Comparison of ENCODE assay signal across 19 cellular contexts in genomic region chr12:89059721-89060120, GRCh38.
DNase-seq lines count a peak whose midpoint lies in the region; TF ChIP-seq lines count a peak whose summit lies in the region.
"Had no signal": no experiment of that assay in that cellular context is flagged by ENCODE, and none has a peak within 500 bp of the region (broad histone marks: within the 10 kb centered on the region; RNA-seq: fewer than 3 reads in every experiment).

No MANE protein-coding gene starts in this region.

- H3K36me3 ChIP-seq in Caco-2 (ENCODE audit: control insufficient read depth, insufficient read depth, low read length) (no peaks in the 10 kb centered on the region), esophagus squamous epithelium (no peaks in the 10 kb centered on the region)
- H3K36me3 ChIP-seq: suprapubic skin had no signal

- intact Hi-C loops in Caco-2 (cut with micrococcal nuclease; ENCODE audit: unreplicated experiment) (loop anchor here (2.0 to 10.0 kb wide), 3 partner anchors 27 to 293 kb away; partner anchors contain the start of gene DUSP6), esophagus squamous epithelium (cut with DNase I) (loop anchor here (5.0 kb wide), 1 partner anchor 403 kb away; no protein-coding TSS in a partner anchor)

- peaks cover 30% of the 10 kb centered on the region for H3K4me1 ChIP-seq in Caco-2
- H3K4me1 ChIP-seq in esophagus squamous epithelium = no peaks in the 10 kb centered on the region
- H3K4me1 ChIP-seq: suprapubic skin had no signal

- CTCF ChIA-PET in Caco-2 (lab: Charles Lee) = no interaction called here

- no peak overlapping the region for H3K4me3 ChIP-seq in Caco-2 (ENCODE audit: low read depth, low read length)
- no peak overlapping the region for H3K4me3 ChIP-seq in esophagus squamous epithelium
- H3K4me3 ChIP-seq: skin epidermis, suprapubic skin had no signal

- BruUV-seq in Caco-2 (replicated peaks; lab: Mats Ljungman, UMichigan) = no TSS peak

- H3K9me3 ChIP-seq in Caco-2 = no peaks in the 10 kb centered on the region
- H3K9me3 ChIP-seq in esophagus squamous epithelium = no peaks in the 10 kb centered on the region
- H3K9me3 ChIP-seq: suprapubic skin had no signal

- POLR2A ChIA-PET in Caco-2 (lab: Charles Lee) = interaction anchor here (1.5 kb wide), 1 partner anchor 293 kb away, joined by 6 read pairs; the partner anchor contains the start of gene DUSP6

- H3K9me3 Mint-ChIP-seq in Caco-2 (ENCODE audit: unreplicated experiment) (no peaks in the 10 kb centered on the region), progenitor cell of endocrine pancreas (ENCODE audit: low read depth) (no peaks in the 10 kb centered on the region)

- H3K27me3 Mint-ChIP-seq in Caco-2 (ENCODE audit: insufficient read depth, unreplicated experiment) = no peaks in the 10 kb centered on the region
- no peaks in the 10 kb centered on the region for H3K27me3 Mint-ChIP-seq in progenitor cell of endocrine pancreas
- H3K27me3 Mint-ChIP-seq: activated CD4-positive, alpha-beta T cell treated with anti-CD3 and anti-CD28 coated beads, Interleukin-2, amount 10 ng/mL, durations not matched to agents 24 days and 14 days had no signal

- DNase-seq in Caco-2 (no peak), NCI-H69 (lab: John Stamatoyannopoulos, UW) (peak; percentile 78), kidney tubule cell (ENCODE audit: low spot score) (peak; percentile 59), progenitor cell of endocrine pancreas (ENCODE audit: low spot score, unreplicated experiment) (no peak), esophagus squamous epithelium (lab: John Stamatoyannopoulos, UW) (no peak), COLO829 (ENCODE audit: low spot score) (no peak)
- no peak for DNase-seq in stimulated activated naive CD4-positive, alpha-beta T cell (lab: John Stamatoyannopoulos, UW)
- DNase-seq: activated CD4-positive, alpha-beta T cell treated with anti-CD3 and anti-CD28 coated beads, Interleukin-2, amount 10 ng/mL, durations not matched to agents 24 days and 14 days; activated CD8-positive, alpha-beta memory T cell treated with anti-CD3 and anti-CD28 coated beads, Interleukin-2, amount 50 U/mL, for 48 hours; activated naive CD4-positive, alpha-beta T cell; amygdala; C1 segment of cervical spinal cord; DMS79; kidney glomerular epithelial cell; NCI-H1105 treated with DMSO at 0.1 percent for 48 hours; NCI-H2171 treated with DMSO at 0.1 percent for 48 hours; NK-92 treated with Interleukin-12 subunit alpha and Interleukin-12 subunit beta, amount 100 ng/mL, for 24 hours had no signal

- no peak for TF ChIP-seq CTCF in Caco-2 (IDR thresholded peaks at IDR 0.05; ENCODE audit: insufficient read depth in 1 of 2, low read depth in 1 of 2, low read length in 1 of 2, severe bottlenecking in 1 of 2, unreplicated experiment in 1 of 2)
- TF ChIP-seq CTCF in progenitor cell of endocrine pancreas (IDR thresholded peaks at IDR 0.05; ENCODE audit: unreplicated experiment) = no peak
- TF ChIP-seq CTCF in esophagus squamous epithelium (IDR thresholded peaks at IDR 0.05) = no peak

- TF ChIP-seq POLR2A in esophagus squamous epithelium (IDR thresholded peaks at IDR 0.05) = no peak

- H3K36me3 Mint-ChIP-seq in Caco-2 (ENCODE audit: insufficient read depth, unreplicated experiment) (no peaks in the 10 kb centered on the region), progenitor cell of endocrine pancreas (ENCODE audit: insufficient read depth) (no peaks in the 10 kb centered on the region)

- WGBS in esophagus squamous epithelium, 2 donors = 50 to 61% methylated on average over 4 to 5 of the region's 5 CpGs

- no peaks in the 10 kb centered on the region for H3K27me3 ChIP-seq in Caco-2 (replicated peaks; ENCODE audit: control insufficient read depth, insufficient read depth, low read length)
- no peaks in the 10 kb centered on the region for H3K27me3 ChIP-seq in esophagus squamous epithelium
- H3K27me3 ChIP-seq: suprapubic skin had no signal

- peaks cover 29% of the 10 kb centered on the region for H3K4me1 Mint-ChIP-seq in Caco-2 (ENCODE audit: low read depth, unreplicated experiment)
- peaks cover 21% of the 10 kb centered on the region for H3K4me1 Mint-ChIP-seq in progenitor cell of endocrine pancreas (ENCODE audit: low read depth)

- H3K27ac ChIP-seq in esophagus squamous epithelium = no peak overlapping the region
- H3K27ac ChIP-seq: suprapubic skin had no signal

- H3K27ac Mint-ChIP-seq in Caco-2 (ENCODE audit: unreplicated experiment) (peak overlapping the region; percentile 37), progenitor cell of endocrine pancreas (peak overlapping the region; percentile 12)
- H3K27ac Mint-ChIP-seq: activated CD4-positive, alpha-beta T cell treated with anti-CD3 and anti-CD28 coated beads, Interleukin-2, amount 10 ng/mL, durations not matched to agents 24 days and 14 days had no signal

- H3K4me3 Mint-ChIP-seq in Caco-2 (ENCODE audit: unreplicated experiment) (no peak overlapping the region), progenitor cell of endocrine pancreas (ENCODE audit: low read depth) (no peak overlapping the region)
- H3K4me3 Mint-ChIP-seq: activated CD4-positive, alpha-beta T cell treated with anti-CD3 and anti-CD28 coated beads, Interleukin-2, amount 10 ng/mL, durations not matched to agents 24 days and 14 days had no signal

Comparison
In these comparisons a context has a peak if more than half of its experiments do, and no peak if none do; other contexts are left out.
1. DNase-seq: peak in NCI-H69 (single experiment) and kidney tubule cell (single experiment); none in Caco-2 (0 of 2), progenitor cell of endocrine pancreas (single experiment), stimulated activated naive CD4-positive, alpha-beta T cell (0 of 6), esophagus squamous epithelium (single experiment) and COLO829 (single experiment).